Comparison of ENCODE assay signal across 17 cellular contexts in the genomic region with DNA sequence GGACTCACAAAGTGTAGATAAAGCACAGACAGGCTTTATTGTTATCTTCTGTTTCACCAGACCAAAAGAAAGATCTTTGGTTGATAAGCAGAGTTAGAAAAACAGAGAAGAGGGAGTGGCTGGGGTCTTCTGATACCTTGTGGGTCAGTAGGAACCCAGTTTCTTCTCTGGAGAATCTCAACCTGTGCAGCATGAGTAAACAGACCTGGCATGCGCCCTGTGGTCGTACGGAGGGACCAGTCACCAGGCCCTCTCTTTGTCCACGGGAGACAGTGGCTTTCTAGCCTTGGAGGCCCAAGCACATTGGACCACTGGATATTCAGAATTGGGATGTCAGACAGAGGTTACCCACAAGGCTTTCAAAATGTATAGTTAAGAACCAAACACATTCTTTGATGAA.
A peak's percentile ranks its signal among the peaks of the same experiment; 100 is the strongest.
DNase-seq lines count a peak whose midpoint lies in the region; ATAC-seq, FAIRE-seq and TF ChIP-seq lines count a peak whose summit lies in the region.
"Had no signal": no experiment of that assay in that cellular context is flagged by ENCODE, and none has a peak within 500 bp of the region (broad histone marks: within the 10 kb centered on the region; RNA-seq: fewer than 3 reads in every experiment).

No MANE protein-coding gene starts in this region.

- no peak overlapping the region for H3K18ac ChIP-seq in H9 (ENCODE audit: insufficient read length, low read depth, low read length)
- no peak overlapping the region for H3K18ac ChIP-seq in trophoblast cell (ENCODE audit: low read length)

- H3K23me2 ChIP-seq in H9 (ENCODE audit: insufficient read length, low read depth, low read length, poor library complexity, severe bottlenecking), result no peaks in the 10 kb centered on the region

- no peak overlapping the region for H2BK15ac ChIP-seq in H9 (ENCODE audit: low read depth, low read length)

- TF ChIP-seq EP300 in K562 (IDR thresholded peaks at IDR 0.05; ENCODE audit: low read length), result no peak

- H3K4me2 ChIP-seq in H9 (ENCODE audit: insufficient read depth, insufficient read length, low read length) (no peak overlapping the region), K562 (ENCODE audit: insufficient read depth, low read length) (no peak overlapping the region), trophoblast cell (ENCODE audit: low read length) (no peak overlapping the region)

- H2BK5ac ChIP-seq in H9 (ENCODE audit: insufficient read length, low read length) (no peak overlapping the region), trophoblast cell (ENCODE audit: low read depth, low read length, poor library complexity) (no peak overlapping the region)

- H3K27me3 Mint-ChIP-seq in H9 (ENCODE audit: low read depth), result no peaks in the 10 kb centered on the region
- H3K27me3 Mint-ChIP-seq: CD4-positive, alpha-beta memory T cell had no signal

- H3K27ac ChIP-seq in H9 (ENCODE audit: insufficient read length, low read depth, low read length) (no peak overlapping the region), K562 (ENCODE audit: extremely low read depth, low read depth, low read length) (no peak overlapping the region), trophoblast cell (ENCODE audit: low read depth, low read length) (peak overlapping the region; percentile 1)
- H3K27ac ChIP-seq: GM23248 had no signal

- H3K4ac ChIP-seq in H9 (ENCODE audit: low read depth, low read length), result no peak overlapping the region
- no peak overlapping the region for H3K4ac ChIP-seq in trophoblast cell (ENCODE audit: low read depth, low read length)

- H3K9ac ChIP-seq in H9 (ENCODE audit: extremely low read depth, insufficient read length, low read length) (no peak overlapping the region), K562 (ENCODE audit: insufficient read depth in 1 of 2, low read depth in 2 of 2, low read length in 2 of 2) (no peak overlapping the region), trophoblast cell (ENCODE audit: low read length) (no peak overlapping the region)
- H3K9ac ChIP-seq: GM23248 had no signal

- H3K36me3 Mint-ChIP-seq in H9 (ENCODE audit: insufficient read depth in 1 of 3, low read depth in 3 of 3), result no peaks in the 10 kb centered on the region; a peak in 1 of 7 replicates
- H3K36me3 Mint-ChIP-seq: CD4-positive, alpha-beta memory T cell had no signal

- H3K79me2 ChIP-seq in H9 (ENCODE audit: insufficient read depth, low read length) (no peaks in the 10 kb centered on the region), K562 (ENCODE audit: control insufficient read depth, insufficient read depth, low read length) (no peaks in the 10 kb centered on the region), trophoblast cell (ENCODE audit: control insufficient read depth, insufficient read depth, low read length, poor library complexity) (no peaks in the 10 kb centered on the region)

- TF ChIP-seq POLR2A in K562 (conservative IDR thresholded peaks at IDR 0.05), result no peak

- H3T11ph ChIP-seq in H9 (ENCODE audit: low read length), result no peak overlapping the region

- H3K9me1 ChIP-seq in K562 (ENCODE audit: control insufficient read depth, insufficient read depth, low read length), result no peaks in the 10 kb centered on the region

- H3K36me3 ChIP-seq in K562 (ENCODE audit: control insufficient read depth, insufficient read depth, low read length) (no peaks in the 10 kb centered on the region), trophoblast cell (ENCODE audit: control insufficient read depth in 1 of 2, insufficient read depth in 2 of 2, low read length in 2 of 2) (no peaks in the 10 kb centered on the region)

- no CpG with 5 or more reads among the region's 4 CpGs for WGBS in H9 (ENCODE audit: extremely low coverage, insufficient read length, low lambda C conversion rate)
- WGBS in K562 (ENCODE audit: insufficient coverage, low coverage, missing lambda C conversion rate), result 52% methylated on average over 4 of the region's 4 CpGs
- WGBS in trophoblast cell (ENCODE audit: extremely low coverage, insufficient coverage, insufficient read length), result no CpG with 5 or more reads among the region's 4 CpGs

- H2AK5ac ChIP-seq in H9 (ENCODE audit: insufficient read length, low read length) (no peak overlapping the region), trophoblast cell (ENCODE audit: low read length) (no peak overlapping the region)

- peak overlapping the region; percentile 48 for H2BK120ac ChIP-seq in H9 (ENCODE audit: low read depth, low read length, poor library complexity, severe bottlenecking)
- H2BK120ac ChIP-seq in trophoblast cell (ENCODE audit: insufficient read depth, low read length, poor library complexity), result no peak overlapping the region

- no peak overlapping the region for H2BK20ac ChIP-seq in H9 (ENCODE audit: low read depth, low read length, poor library complexity, severe bottlenecking)

- H4K5ac ChIP-seq in H9 (ENCODE audit: insufficient read length, low read depth, low read length), result no peak overlapping the region

- CTCF ChIA-PET in K562 (lab: Yijun Ruan, JAX; ENCODE audit: low intra/inter-chr PET ratio), result interaction anchor here (0.6 kb wide), 1 partner anchor 47 kb away, joined by 3 read pairs; no protein-coding TSS in a partner anchor

- H3K9me3 ChIP-seq in H9 (ENCODE audit: control insufficient read depth, low read depth, low read length) (no peaks in the 10 kb centered on the region), K562 (replicated peaks; ENCODE audit: control insufficient read depth, insufficient read depth, low read depth, low read length) (no peaks in the 10 kb centered on the region; the same call in 1 of the 2 replicates), trophoblast cell (ENCODE audit: insufficient read depth, low read depth, low read length) (no peaks in the 10 kb centered on the region)

- H3K79me1 ChIP-seq in H9 (ENCODE audit: insufficient read depth, low read depth, low read length, poor library complexity, severe bottlenecking), result no peaks in the 10 kb centered on the region
- no peaks in the 10 kb centered on the region for H3K79me1 ChIP-seq in trophoblast cell (ENCODE audit: low read length)

- in situ Hi-C loops in K562 (cut with MboI), result no loop called here

- H3K4me1 ChIP-seq in H9 (ENCODE audit: insufficient read depth, low read length) (no peaks in the 10 kb centered on the region), K562 (replicated peaks in 1 of 2; ENCODE audit: control insufficient read depth in 2 of 2, insufficient read depth in 2 of 2, low read length in 2 of 2) (peaks cover 3 to 8% of the 10 kb centered on the region in 2 experiments; a peak in 3 of 5 replicates), trophoblast cell (ENCODE audit: control insufficient read depth in 1 of 2, insufficient read depth in 2 of 2, low read length in 2 of 2) (peaks cover 0 to 3% of the 10 kb centered on the region in 2 experiments)

- no peak overlapping the region for H4K91ac ChIP-seq in H9 (ENCODE audit: insufficient read length, low read depth, low read length)
- H4K91ac ChIP-seq in trophoblast cell (ENCODE audit: low read depth, low read length), result no peak overlapping the region

- BruUV-seq in K562 (replicated peaks; lab: Mats Ljungman, UMichigan), result no TSS peak

- no peak overlapping the region for H3K4me3 Mint-ChIP-seq in H9
- H3K4me3 Mint-ChIP-seq: CD4-positive, alpha-beta memory T cell had no signal

- H3K56ac ChIP-seq in H9 (ENCODE audit: insufficient read length, low read depth, low read length), result no peak overlapping the region

- peak overlapping the region in 1 of 3 experiments; percentile 86; a peak in 1 of 7 replicates for H3K27ac Mint-ChIP-seq in H9
- H3K27ac Mint-ChIP-seq: CD4-positive, alpha-beta memory T cell had no signal

- H3K23ac ChIP-seq in H9 (ENCODE audit: insufficient read length, low read depth, low read length), result no peak overlapping the region
- no peak overlapping the region for H3K23ac ChIP-seq in trophoblast cell (ENCODE audit: low read length)

- intact Hi-C loops in K562 (cut with micrococcal nuclease), result no loop called here

- DNase-seq in H9 (no peak), K562 (ENCODE audit: extremely low read depth in 1 of 4, low spot score in 3 of 4) (no peak), trophoblast cell (no peak), GM10266 (ENCODE audit: extremely low spot score) (no peak)
- DNase-seq in stimulated activated CD4-positive, alpha-beta T cell treated with anti-CD3 and anti-CD28 coated beads, Interleukin-4, amount 100 ng/mL, for 24 hours, result no peak
- DNase-seq: C1 segment of cervical spinal cord; CD4-positive, alpha-beta memory T cell; COR-L47; DMS153; DND-41; GDM1; GM23248; H7 had no signal

- peaks cover 2 to 3% of the 10 kb centered on the region in 2 experiments; a peak in 2 of 4 replicates for H3K4me1 Mint-ChIP-seq in H9
- H3K4me1 Mint-ChIP-seq: CD4-positive, alpha-beta memory T cell had no signal

- TF ChIP-seq RAD21 in K562 (CRISPR knock-in tag; conservative IDR thresholded peaks at IDR 0.05 in 1 of 2, IDR thresholded peaks at IDR 0.05 in 1 of 2), result no peak

- no peak overlapping the region for H4K8ac ChIP-seq in H9 (replicated peaks; ENCODE audit: insufficient read length, low read depth, low read length)
- H4K8ac ChIP-seq in trophoblast cell (ENCODE audit: low read depth, low read length), result peak overlapping the region; percentile 16

- H3K9me3 Mint-ChIP-seq in H9, result no peaks in the 10 kb centered on the region

- no peak for ATAC-seq in K562
- no peak for ATAC-seq in activated CD4-positive, CD25-positive, alpha-beta regulatory T cell treated with anti-CD3 and anti-CD28 coated beads, Interleukin-2, amount 50 U/mL, for 24 hours
- ATAC-seq: HCT116 had no signal

- H4K12ac ChIP-seq in trophoblast cell (ENCODE audit: low read depth, low read length), result no peak overlapping the region

- no peak overlapping the region for H2BK12ac ChIP-seq in H9 (ENCODE audit: insufficient read length, low read depth, low read length)
- H2BK12ac ChIP-seq in trophoblast cell (ENCODE audit: low read length), result peak overlapping the region; percentile 23

- POLR2A ChIA-PET in K562 (lab: Yijun Ruan, JAX), result no interaction called here

- H3K14ac ChIP-seq in H9 (ENCODE audit: insufficient read depth, low read length) (no peak overlapping the region), trophoblast cell (ENCODE audit: low read length) (no peak overlapping the region)

- H3K27me3 ChIP-seq in H9 (ENCODE audit: insufficient read depth, low read length) (no peaks in the 10 kb centered on the region), K562 (ENCODE audit: control insufficient read depth in 2 of 2, insufficient read depth in 2 of 2, low read length in 2 of 2) (no peaks in the 10 kb centered on the region), trophoblast cell (ENCODE audit: insufficient read depth, low read length) (no peaks in the 10 kb centered on the region)

- FAIRE-seq in K562 (lab: Jason Lieb, UNC), result no peak
- FAIRE-seq: GM12891, H1 had no signal

- TF ChIP-seq CTCF in H9 (conservative IDR thresholded peaks at IDR 0.05) (no peak), K562 (IDR thresholded peaks at IDR 0.05 in 2 of 3, conservative IDR thresholded peaks at IDR 0.05 in 1 of 3; ENCODE audit: insufficient read depth in 2 of 3, low read depth in 1 of 3, low read length in 3 of 3) (no peak), GM10266 (IDR thresholded peaks at IDR 0.05; ENCODE audit: control insufficient read depth, insufficient read depth, low read depth, missing control alignments) (no peak)

- H2AFZ ChIP-seq in H9 (ENCODE audit: low read length), result no peak overlapping the region
- H2AFZ ChIP-seq in K562 (ENCODE audit: low read depth, low read length), result 0 out of 2 replicates have a peak overlapping the region, but pooled peaks have one; percentile 38
- no peak overlapping the region for H2AFZ ChIP-seq in trophoblast cell (ENCODE audit: insufficient read depth, low read length, poor library complexity)
- H2AFZ ChIP-seq: GM23248 had no signal

- H4K20me1 ChIP-seq in H9 (ENCODE audit: control insufficient read depth, insufficient read depth, insufficient read length), result no peaks in the 10 kb centered on the region
- no peaks in the 10 kb centered on the region for H4K20me1 ChIP-seq in K562 (replicated peaks; ENCODE audit: control insufficient read depth, insufficient read depth, low read length)

- no peak overlapping the region for H3K4me3 ChIP-seq in K562
- no peak overlapping the region for H3K4me3 ChIP-seq in trophoblast cell (ENCODE audit: low read depth, low read length)
- H3K4me3 ChIP-seq: GM23248 had no signal
